In the genomic region with DNA sequence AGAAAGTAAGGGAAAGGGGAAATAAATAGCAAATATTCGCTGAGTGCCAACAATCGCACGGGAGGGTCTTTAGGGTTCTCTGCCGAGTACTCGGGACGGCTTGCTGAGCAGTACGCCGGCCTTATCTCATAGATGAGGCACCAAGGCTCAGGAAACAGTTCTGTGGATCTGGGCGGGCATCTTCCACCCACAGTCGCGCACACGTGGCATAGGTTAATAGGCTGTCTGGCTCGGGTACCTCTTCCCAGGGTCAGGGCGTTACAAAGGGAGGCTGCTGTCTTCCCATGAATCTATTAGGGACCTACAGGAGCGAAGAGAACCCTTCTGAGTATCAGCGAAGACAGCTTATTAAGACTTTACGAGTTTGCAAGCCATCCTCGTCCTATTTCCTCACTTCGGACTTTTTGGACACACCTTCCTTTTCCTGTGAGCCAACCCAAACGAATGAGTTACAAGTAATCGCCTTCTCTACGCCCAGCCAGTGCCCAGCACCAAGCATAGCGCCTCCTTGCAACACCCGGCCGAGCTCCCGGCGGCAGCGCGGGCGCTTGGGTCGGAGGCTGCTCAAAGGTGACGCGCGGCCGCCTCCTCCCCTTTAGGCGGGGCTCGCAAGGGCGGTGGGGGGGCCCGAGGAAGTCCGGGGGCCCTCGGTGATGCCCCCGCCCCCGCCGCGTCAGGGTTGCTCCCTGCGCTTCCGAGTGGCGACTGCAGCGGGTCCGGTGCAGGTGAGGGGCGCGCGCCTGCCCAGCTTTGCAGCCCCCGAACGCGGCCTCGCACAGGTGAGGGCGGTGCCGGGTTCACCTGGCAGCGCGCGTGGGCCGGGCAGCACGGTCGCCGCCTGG, we compare ENCODE assay signal across 8 cellular contexts. TPM values are rescaled to one million over a fixed set of nuclear protein-coding genes. Genes with fewer than 3 reads are reported as not detected.
DNase-seq lines count a peak whose midpoint lies in the region; ATAC-seq and TF ChIP-seq lines count a peak whose summit lies in the region.

A gene with protein sequence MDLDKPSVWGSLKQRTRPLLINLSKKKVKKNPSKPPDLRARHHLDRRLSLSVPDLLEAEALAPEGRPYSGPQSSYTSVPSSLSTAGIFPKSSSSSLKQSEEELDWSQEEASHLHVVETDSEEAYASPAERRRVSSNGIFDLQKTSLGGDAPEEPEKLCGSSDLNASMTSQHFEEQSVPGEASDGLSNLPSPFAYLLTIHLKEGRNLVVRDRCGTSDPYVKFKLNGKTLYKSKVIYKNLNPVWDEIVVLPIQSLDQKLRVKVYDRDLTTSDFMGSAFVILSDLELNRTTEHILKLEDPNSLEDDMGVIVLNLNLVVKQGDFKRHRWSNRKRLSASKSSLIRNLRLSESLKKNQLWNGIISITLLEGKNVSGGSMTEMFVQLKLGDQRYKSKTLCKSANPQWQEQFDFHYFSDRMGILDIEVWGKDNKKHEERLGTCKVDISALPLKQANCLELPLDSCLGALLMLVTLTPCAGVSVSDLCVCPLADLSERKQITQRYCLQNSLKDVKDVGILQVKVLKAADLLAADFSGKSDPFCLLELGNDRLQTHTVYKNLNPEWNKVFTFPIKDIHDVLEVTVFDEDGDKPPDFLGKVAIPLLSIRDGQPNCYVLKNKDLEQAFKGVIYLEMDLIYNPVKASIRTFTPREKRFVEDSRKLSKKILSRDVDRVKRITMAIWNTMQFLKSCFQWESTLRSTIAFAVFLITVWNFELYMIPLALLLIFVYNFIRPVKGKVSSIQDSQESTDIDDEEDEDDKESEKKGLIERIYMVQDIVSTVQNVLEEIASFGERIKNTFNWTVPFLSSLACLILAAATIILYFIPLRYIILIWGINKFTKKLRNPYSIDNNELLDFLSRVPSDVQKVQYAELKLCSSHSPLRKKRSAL (plus strand): TSS at position 676 of the 842 bp plus-strand sequence. CDS start 66,705 bp downstream, outside the sequence.

- peaks cover 2% of the 10 kb centered on the region for H3K9me3 Mint-ChIP-seq in neural crest cell

- peak; percentile 90 for DNase-seq in ACHN
- DNase-seq in NK-92 treated with Interleukin-12 subunit alpha and Interleukin-12 subunit beta, amount 100 ng/mL, for 24 hours (lab: John Stamatoyannopoulos, UW): peak; percentile 100
- peak; percentile 69 for DNase-seq in activated T-cell treated with anti-CD3 and anti-CD28 coated beads for 1 hour (ENCODE audit: low read depth)
- peak; percentile 53 to 56 for DNase-seq in fibroblast of lung (ENCODE audit: low read depth in 2 of 2)
- peak; percentile 38 for DNase-seq in neural crest cell (ENCODE audit: low read depth, low spot score)
- DNase-seq in testis: peak; percentile 85

- H3K9me3 ChIP-seq in fibroblast of lung (ENCODE audit: control insufficient read depth, insufficient read depth, low read depth, low read length): no peaks in the 10 kb centered on the region
- no peaks in the 10 kb centered on the region for H3K9me3 ChIP-seq in testis

- H3K36me3 Mint-ChIP-seq in neural crest cell (ENCODE audit: low read depth): no peaks in the 10 kb centered on the region

- 0 to 1% methylated on average over 29 to 43 of the region's 66 CpGs for WGBS in testis, 2 donors

- no peak within 1 kb of the TSS for H3K27ac Mint-ChIP-seq in neural crest cell (ENCODE audit: unreplicated experiment)

- TF ChIP-seq CTCF in fibroblast of lung (conservative IDR thresholded peaks at IDR 0.05 in 1 of 2, IDR thresholded peaks at IDR 0.05 in 1 of 2; ENCODE audit: low read depth in 1 of 2, low read length in 2 of 2) (no peak), neural crest cell (conservative IDR thresholded peaks at IDR 0.05) (no peak), testis (IDR thresholded peaks at IDR 0.05) (no peak)

- peak; percentile 75 for ATAC-seq in GM18909 (IDR thresholded peaks at IDR 0.05; ENCODE audit: poor library complexity, unreplicated experiment)
- ATAC-seq in HG03196 (IDR thresholded peaks at IDR 0.05; ENCODE audit: unreplicated experiment): peak; percentile 74

- no peaks in the 10 kb centered on the region for H3K27me3 ChIP-seq in fibroblast of lung (ENCODE audit: control insufficient read depth, insufficient read depth, low read length)
- H3K27me3 ChIP-seq in testis: no peaks in the 10 kb centered on the region

- TF ChIP-seq POLR2A in testis (IDR thresholded peaks at IDR 0.05): no peak

- no peaks in the 10 kb centered on the region for H3K79me2 ChIP-seq in fibroblast of lung (ENCODE audit: control insufficient read depth, insufficient read depth, low read length)

- H3K4me3 ChIP-seq in fibroblast of lung (replicated peaks in 1 of 4; ENCODE audit: control extremely low read depth in 1 of 4, insufficient read depth in 1 of 4, low read depth in 3 of 4, low read length in 4 of 4) (peak within 1 kb of the TSS; percentile 44 to 69 (median 66)), testis (peak within 1 kb of the TSS; percentile 51 to 66)

- H3K4me2 ChIP-seq in fibroblast of lung (ENCODE audit: extremely low read depth, insufficient read depth, low read length): peak within 1 kb of the TSS; percentile 91

- H3K9ac ChIP-seq in fibroblast of lung (ENCODE audit: insufficient read depth, low read length): peak within 1 kb of the TSS; percentile 34

- peak within 1 kb of the TSS; percentile 58 for H2AFZ ChIP-seq in fibroblast of lung (ENCODE audit: low read length)

- H3K4me1 Mint-ChIP-seq in neural crest cell: peaks cover 14% of the 10 kb centered on the region

- intact Hi-C loops in testis (cut with DNase I; ENCODE audit: low total_unique reads): no loop called here

- H3K4me1 ChIP-seq in fibroblast of lung (ENCODE audit: control insufficient read depth, extremely low read depth, insufficient read depth, low read length) (no peaks in the 10 kb centered on the region), testis (no peaks in the 10 kb centered on the region)

- peak within 1 kb of the TSS; percentile 89 for H3K4me3 Mint-ChIP-seq in neural crest cell

- no peaks in the 10 kb centered on the region for H3K36me3 ChIP-seq in fibroblast of lung (ENCODE audit: control insufficient read depth, insufficient read depth, low read length)
- no peaks in the 10 kb centered on the region for H3K36me3 ChIP-seq in testis (ENCODE audit: low read depth, missing control alignments)

- H3K27ac ChIP-seq in fibroblast of lung (ENCODE audit: insufficient read depth, low read length) (peak within 1 kb of the TSS; percentile 53), testis (peak within 1 kb of the TSS in 1 of 2 donors; percentile 16)

- H3K27me3 Mint-ChIP-seq in neural crest cell (ENCODE audit: low read depth): peaks cover 74% of the 10 kb centered on the region

- in situ Hi-C loops in ACHN (cut with HindIII; ENCODE audit: low pct_ligation_motif_present, low pct_unique_long_range_greater_than_20kb, low sequenced_read_pairs): no loop called here

- H4K20me1 ChIP-seq in fibroblast of lung (ENCODE audit: control insufficient read depth, extremely low read depth, insufficient read depth, low read length): no peaks in the 10 kb centered on the region

RNA-seq across cellular contexts. Expression of the gene that starts here (rescaled TPM):
- total RNA-seq in fibroblast of lung (5.6 and 14.5 TPM in 2 replicates), neural crest cell (0.25 and 0.35 TPM in 2 replicates), testis (10 to 100 TPM in 1 of 2 donors, 1 to 10 TPM in 1; 7.6 to 13.8 TPM)
- polyA plus RNA-seq in fibroblast of lung (3.6 and 4.7 TPM in 2 replicates), testis (ENCODE audit: insufficient read depth, low read depth, low replicate concordance) (6.7 TPM)
- polyA plus RNA-seq in fibroblast of lung (2012): 1.6 TPM in 2 replicates
- 3.2 and 7.2 TPM in 2 replicates for polyA minus RNA-seq in fibroblast of lung (ENCODE audit: low replicate concordance)

Comparison
In these comparisons a context has a peak if more than half of its experiments do, and no peak if none do; other contexts are left out.
1. Peak in DNase-seq in neural crest cell; RNA of the gene not detected or under 1 TPM.
2. DNase-seq: peak in every context shown above with its lines; median percentile 100 in NK-92 treated with Interleukin-12 subunit alpha and Interleukin-12 subunit beta, amount 100 ng/mL, for 24 hours; 90 in ACHN; 85 in testis; 69 in activated T-cell treated with anti-CD3 and anti-CD28 coated beads for 1 hour; 54 in fibroblast of lung; 38 in neural crest cell.